31 cellular contexts compared by ENCODE assay signal in genomic region chr10:15521507-15521906, GRCh38.
A peak's percentile ranks its signal among the peaks of the same experiment; 100 is the strongest.
DNase-seq lines count a peak whose midpoint lies in the region; ATAC-seq, FAIRE-seq and TF ChIP-seq lines count a peak whose summit lies in the region.
"Had no signal": no experiment of that assay in that cellular context is flagged by ENCODE, and none has a peak within 500 bp of the region (broad histone marks: within the 10 kb centered on the region; RNA-seq: fewer than 3 reads in every experiment).

No MANE protein-coding gene starts in this region.

- CTCF ChIA-PET in K562 (lab: Yijun Ruan, JAX; ENCODE audit: low intra/inter-chr PET ratio) = no interaction called here

- WGBS in K562 (ENCODE audit: insufficient coverage, low coverage, missing lambda C conversion rate) = 43% methylated on average over 8 of the region's 8 CpGs

- ATAC-seq in K562 = no peak
- ATAC-seq: A549; CD8-positive, alpha-beta T cell had no signal

- H3K27ac ChIP-seq in K562 (ENCODE audit: extremely low read depth, low read depth, low read length) (no peak overlapping the region), neural cell (ENCODE audit: low read length) (peak overlapping the region; percentile 63), Peyer's patch (no peak overlapping the region)
- H3K27ac ChIP-seq: 22Rv1; A549; BLaER1; BLaER1 treated with 17β-estradiol and CSF1 and Interleukin-3, amounts not matched to agents 10 nM and 100 nM; C4-2B had no signal

- H2AFZ ChIP-seq in K562 (ENCODE audit: low read depth, low read length) (no peak overlapping the region), neural cell (ENCODE audit: low read depth, low read length) (no peak overlapping the region)

- H3K27me3 ChIP-seq in K562 (ENCODE audit: control insufficient read depth in 2 of 2, insufficient read depth in 2 of 2, low read length in 2 of 2) = 0 out of 5 replicates have a peak, but pooled peaks cover 0 to 3% of the 10 kb centered on the region in 2 experiments
- no peaks in the 10 kb centered on the region for H3K27me3 ChIP-seq in neural cell (ENCODE audit: insufficient read depth, low read depth, low read length)
- no peaks in the 10 kb centered on the region for H3K27me3 ChIP-seq in Peyer's patch
- H3K27me3 ChIP-seq: BE2C; BLaER1; BLaER1 treated with 17β-estradiol and CSF1 and Interleukin-3, amounts not matched to agents 10 nM and 100 nM had no signal

- FAIRE-seq in K562 (lab: Jason Lieb, UNC) = peak; percentile 42
- FAIRE-seq: A204.1, A549, D721Med had no signal

- H3F3A ChIP-seq in neural cell (ENCODE audit: insufficient read depth, low read length, poor library complexity, severe bottlenecking) = no peaks in the 10 kb centered on the region

- POLR2A ChIA-PET in K562 (lab: Yijun Ruan, JAX) = no interaction called here

- no peaks in the 10 kb centered on the region for H3K9me1 ChIP-seq in K562 (ENCODE audit: control insufficient read depth, insufficient read depth, low read length)

- no peaks in the 10 kb centered on the region for H3K9me2 ChIP-seq in neural cell (ENCODE audit: insufficient read depth, low read length)

- DNase-seq in K562 (ENCODE audit: extremely low read depth in 1 of 4, low spot score in 3 of 4) (no peak), Peyer's patch (no peak)
- no peak for DNase-seq in stimulated activated CD4-positive, alpha-beta T cell treated with anti-CD3 and anti-CD28 coated beads, Interleukin-4, amount 100 ng/mL, for 4 hours
- DNase-seq: 8988T; ACHN; AML-193; BE2C; C1 segment of cervical spinal cord; Caco-2; Calu3; CD4-positive, alpha-beta memory T cell; CD4-positive, alpha-beta T cell; CD4-positive, CD25-positive, alpha-beta regulatory T cell; CD8-positive, alpha-beta memory T cell; CD8-positive, alpha-beta T cell; COR-L47; DMS 273 treated with DMSO at 0.1 percent for 48 hours; DMS153; DMS53; DMS79; DMS79 treated with DMSO at 0.1 percent for 48 hours; DND-41; EL had no signal

- H3K36me3 ChIP-seq in K562 (ENCODE audit: control insufficient read depth, insufficient read depth, low read length) (no peaks in the 10 kb centered on the region), neural cell (ENCODE audit: insufficient read depth, low read length) (no peaks in the 10 kb centered on the region), Peyer's patch (no peaks in the 10 kb centered on the region)
- H3K36me3 ChIP-seq: BE2C had no signal

- H3K4me2 ChIP-seq in K562 (ENCODE audit: insufficient read depth, low read length) = no peak overlapping the region
- H3K4me2 ChIP-seq in neural cell (ENCODE audit: low read length) = no peak overlapping the region
- H3K4me2 ChIP-seq: A549; BLaER1; BLaER1 treated with 17β-estradiol and CSF1 and Interleukin-3, amounts not matched to agents 10 nM and 100 nM had no signal

- in situ Hi-C loops in K562 (cut with MboI) = no loop called here

- H4K20me1 ChIP-seq in K562 (replicated peaks; ENCODE audit: control insufficient read depth, insufficient read depth, low read length) (no peaks in the 10 kb centered on the region), neural cell (ENCODE audit: insufficient read depth) (no peaks in the 10 kb centered on the region)
- H4K20me1 ChIP-seq: BLaER1; BLaER1 treated with 17β-estradiol and CSF1 and Interleukin-3, amounts not matched to agents 10 nM and 100 nM had no signal

- H3K4me3 ChIP-seq in K562 = no peak overlapping the region
- peak overlapping the region; percentile 6 for H3K4me3 ChIP-seq in neural cell (ENCODE audit: low read length)
- no peak overlapping the region for H3K4me3 ChIP-seq in Peyer's patch
- H3K4me3 ChIP-seq: A549; BLaER1; BLaER1 treated with 17β-estradiol and CSF1 and Interleukin-3, amounts not matched to agents 10 nM and 100 nM had no signal

- TF ChIP-seq EP300 in K562 (IDR thresholded peaks at IDR 0.05; ENCODE audit: low read length) (no peak), neural cell (conservative IDR thresholded peaks at IDR 0.05; ENCODE audit: poor library complexity, severe bottlenecking) (peak; percentile 86)

- H3K79me2 ChIP-seq in K562 (ENCODE audit: control insufficient read depth, insufficient read depth, low read length) (no peaks in the 10 kb centered on the region), neural cell (replicated peaks; ENCODE audit: insufficient read depth, low read length) (no peaks in the 10 kb centered on the region)

- H3K9me3 ChIP-seq in K562 (replicated peaks; ENCODE audit: control insufficient read depth, insufficient read depth, low read depth, low read length) = no peaks in the 10 kb centered on the region
- H3K9me3 ChIP-seq in neural cell (ENCODE audit: low read length) = no peaks in the 10 kb centered on the region
- H3K9me3 ChIP-seq in Peyer's patch = no peaks in the 10 kb centered on the region
- H3K9me3 ChIP-seq: A549, BE2C, Caco-2 had no signal

- TF ChIP-seq POLR2A in K562 (conservative IDR thresholded peaks at IDR 0.05) (no peak), Peyer's patch (IDR thresholded peaks at IDR 0.05) (no peak)

- no peak for TF ChIP-seq RAD21 in K562 (CRISPR knock-in tag; conservative IDR thresholded peaks at IDR 0.05 in 1 of 2, IDR thresholded peaks at IDR 0.05 in 1 of 2)
- no peak for TF ChIP-seq RAD21 in neural cell (conservative IDR thresholded peaks at IDR 0.05)

- intact Hi-C loops in K562 (cut with micrococcal nuclease) = no loop called here

- BruUV-seq in K562 (replicated peaks; lab: Mats Ljungman, UMichigan) = no TSS peak

- H3K9ac ChIP-seq in K562 (ENCODE audit: insufficient read depth in 1 of 2, low read depth in 2 of 2, low read length in 2 of 2) (no peak overlapping the region), neural cell (ENCODE audit: low read length) (no peak overlapping the region)
- H3K9ac ChIP-seq: BLaER1; BLaER1 treated with 17β-estradiol and CSF1 and Interleukin-3, amounts not matched to agents 10 nM and 100 nM had no signal

- no peaks in the 10 kb centered on the region for H3K4me1 ChIP-seq in K562 (replicated peaks in 1 of 2; ENCODE audit: control insufficient read depth in 2 of 2, insufficient read depth in 2 of 2, low read length in 2 of 2)
- no peaks in the 10 kb centered on the region for H3K4me1 ChIP-seq in Peyer's patch
- H3K4me1 ChIP-seq: A549; BE2C; BLaER1; BLaER1 treated with 17β-estradiol and CSF1 and Interleukin-3, amounts not matched to agents 10 nM and 100 nM; Caco-2 had no signal

- TF ChIP-seq CTCF in K562 (IDR thresholded peaks at IDR 0.05 in 2 of 3, conservative IDR thresholded peaks at IDR 0.05 in 1 of 3; ENCODE audit: insufficient read depth in 2 of 3, low read depth in 1 of 3, low read length in 3 of 3) = no peak
- no peak for TF ChIP-seq CTCF in neural cell (IDR thresholded peaks at IDR 0.05; ENCODE audit: poor library complexity, severe bottlenecking)
- TF ChIP-seq CTCF in Peyer's patch (IDR thresholded peaks at IDR 0.05) = no peak

TF ChIP-seq in K562, 482 proteins besides CTCF, POLR2A, EP300 and RAD21 (continues in another document):
- TF ChIP-seq ZNF165 (CRISPR knock-in tag; IDR thresholded peaks at IDR 0.05; ENCODE audit: borderline replicate concordance) (no peak), HNRNPUL1 (IDR thresholded peaks at IDR 0.05; ENCODE audit: low read length) (no peak), ZBTB17 (CRISPR knock-in tag; IDR thresholded peaks at IDR 0.05) (no peak), NRF1 (conservative IDR thresholded peaks at IDR 0.05 in 1 of 2, IDR thresholded peaks at IDR 0.05 in 1 of 2) (no peak), ZNF785 (CRISPR knock-in tag; IDR thresholded peaks at IDR 0.05) (no peak), CEBPB (tag; IDR thresholded peaks at IDR 0.05) (no peak), PHF21A (IDR thresholded peaks at IDR 0.05; ENCODE audit: borderline replicate concordance, low read depth) (no peak), NCOA1 (IDR thresholded peaks at IDR 0.05; ENCODE audit: low read depth) (no peak), TAF1 (IDR thresholded peaks at IDR 0.05; ENCODE audit: control insufficient read depth, extremely low read depth, insufficient read depth, low read length, severe bottlenecking) (no peak)

TF ChIP-seq in neural cell, 6 proteins besides CTCF, POLR2A, EP300 and RAD21:
- TF ChIP-seq REST (IDR thresholded peaks at IDR 0.05; ENCODE audit: borderline replicate concordance) = no peak
- peak; percentile 52 for TF ChIP-seq POLR2AphosphoS5 (IDR thresholded peaks at IDR 0.05)
- TF ChIP-seq TAF1 (IDR thresholded peaks at IDR 0.05; ENCODE audit: low read depth) = no peak
